ENCODE assay signal across 22 cellular contexts in the genomic region with DNA sequence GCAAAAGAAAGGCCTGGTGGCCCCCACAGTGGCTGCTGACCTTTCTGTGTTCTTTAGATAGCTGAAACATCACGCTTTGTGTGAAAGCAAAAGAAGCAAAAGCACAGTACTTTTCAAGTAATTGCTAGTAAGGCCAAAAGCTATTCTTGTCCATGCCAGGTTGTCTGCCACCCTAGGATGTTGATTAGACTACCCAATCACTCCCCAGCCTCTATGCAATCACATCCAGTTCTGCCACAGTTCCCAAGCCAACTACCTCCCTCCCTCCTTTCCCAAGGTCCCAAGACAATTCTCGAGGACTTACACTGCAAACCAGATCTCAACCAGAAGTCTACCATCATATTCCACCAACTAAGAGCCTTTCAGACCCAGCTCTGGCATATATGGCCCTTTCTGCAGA. TPM values are rescaled to one million over a fixed set of nuclear protein-coding genes. Genes with fewer than 3 reads are reported as not detected.
DNase-seq lines count a peak whose midpoint lies in the region; ATAC-seq and TF ChIP-seq lines count a peak whose summit lies in the region.
"Had no signal": no experiment of that assay in that cellular context is flagged by ENCODE, and none has a peak within 500 bp of the region (broad histone marks: within the 10 kb centered on the region; RNA-seq: fewer than 3 reads in every experiment).

No MANE protein-coding gene starts in this region.

- H3K27ac Mint-ChIP-seq in MCF 10A (ENCODE audit: low read depth, unreplicated experiment): peak overlapping the region; percentile 74
- peak overlapping the region; percentile 8 for H3K27ac Mint-ChIP-seq in endodermal cell
- H3K27ac Mint-ChIP-seq in CD8-positive, alpha-beta T cell: no peak overlapping the region

- H3K27me3 ChIP-seq in mammary epithelial cell (ENCODE audit: insufficient read depth, low read length): no peaks in the 10 kb centered on the region
- H3K27me3 ChIP-seq in endodermal cell (ENCODE audit: control insufficient read depth, insufficient read depth, low read length, poor library complexity, severe bottlenecking): no peaks in the 10 kb centered on the region
- H3K27me3 ChIP-seq in skeletal muscle tissue (ENCODE audit: control insufficient read depth in 3 of 3, insufficient read depth in 3 of 3, low read length in 3 of 3): no peaks in the 10 kb centered on the region
- no peaks in the 10 kb centered on the region for H3K27me3 ChIP-seq in CD8-positive, alpha-beta T cell (ENCODE audit: insufficient read depth, low read length)
- H3K27me3 ChIP-seq: BE2C had no signal

- H3K27me3 Mint-ChIP-seq in MCF 10A (ENCODE audit: insufficient read depth, unreplicated experiment) (no peaks in the 10 kb centered on the region), endodermal cell (ENCODE audit: insufficient read depth) (no peaks in the 10 kb centered on the region)
- no peaks in the 10 kb centered on the region for H3K27me3 Mint-ChIP-seq in CD8-positive, alpha-beta T cell (ENCODE audit: low read depth)

- TF ChIP-seq CTCF in MCF 10A (IDR thresholded peaks at IDR 0.05; ENCODE audit: unreplicated experiment) (no peak), mammary epithelial cell (conservative IDR thresholded peaks at IDR 0.05 in 1 of 2, IDR thresholded peaks at IDR 0.05 in 1 of 2; ENCODE audit: extremely low read depth in 1 of 2, insufficient read depth in 1 of 2, low read depth in 1 of 2, low read length in 2 of 2) (no peak), endodermal cell (conservative IDR thresholded peaks at IDR 0.05) (no peak)
- TF ChIP-seq CTCF in CD8-positive, alpha-beta T cell (IDR thresholded peaks at IDR 0.05): no peak

- H3K9me3 Mint-ChIP-seq in MCF 10A (ENCODE audit: unreplicated experiment) (no peaks in the 10 kb centered on the region), endodermal cell (no peaks in the 10 kb centered on the region)
- no peaks in the 10 kb centered on the region for H3K9me3 Mint-ChIP-seq in CD8-positive, alpha-beta T cell
- H3K9me3 Mint-ChIP-seq: CD14-positive monocyte had no signal

- POLR2A ChIA-PET in MCF 10A (lab: Yijun Ruan, JAX): interaction anchor here (0.6 to 1.2 kb wide), 9 partner anchors 8 to 1821 kb away, joined by 3 to 5 read pairs (median 4); no protein-coding TSS in a partner anchor
- POLR2A ChIA-PET in CD8-positive, alpha-beta T cell (lab: Charles Lee): interaction anchor here (1.4 kb wide), 1 partner anchor 49 kb away, joined by 3 read pairs; no protein-coding TSS in a partner anchor

- BruUV-seq in MCF 10A (replicated peaks; lab: Mats Ljungman, UMichigan) (no TSS peak), mammary epithelial cell (replicated peaks; lab: Mats Ljungman, UMichigan) (no TSS peak)

- intact Hi-C loops in MCF 10A (cut with micrococcal nuclease) (loop anchor here (5.0 kb wide), 2 partner anchors 47 to 158 kb away; partner anchors contain the start of genes RDX and ZC3H12C), mammary epithelial cell (cut with micrococcal nuclease) (loop anchor here (5.0 kb wide), 1 partner anchor 47 kb away; the partner anchor contains the start of gene RDX), left ventricle myocardium superior (cut with micrococcal nuclease) (no loop called here)
- intact Hi-C loops in CD8-positive, alpha-beta T cell (cut with DNase I, micrococcal nuclease): loop anchor here in 1 of 2 experiments (5.0 kb wide), 1 partner anchor 182 kb away; no protein-coding TSS in a partner anchor

- no peak overlapping the region for H3K4me3 Mint-ChIP-seq in MCF 10A (ENCODE audit: unreplicated experiment)
- no peak overlapping the region for H3K4me3 Mint-ChIP-seq in endodermal cell
- H3K4me3 Mint-ChIP-seq in CD8-positive, alpha-beta T cell: no peak overlapping the region
- H3K4me3 Mint-ChIP-seq: CD14-positive monocyte had no signal

- peaks cover 29% of the 10 kb centered on the region for H3K36me3 ChIP-seq in mammary epithelial cell (ENCODE audit: insufficient read depth, low read length)
- peaks cover 96% of the 10 kb centered on the region for H3K36me3 ChIP-seq in endodermal cell (ENCODE audit: control insufficient read depth, insufficient read depth, low read length)
- peaks cover 0 to 26% (median 20%) of the 10 kb centered on the region in 3 donors for H3K36me3 ChIP-seq in skeletal muscle tissue (ENCODE audit: control insufficient read depth in 3 of 3, insufficient read depth in 3 of 3, low read length in 3 of 3)
- no peaks in the 10 kb centered on the region for H3K36me3 ChIP-seq in CD8-positive, alpha-beta T cell (ENCODE audit: insufficient read depth, low read length)

- CTCF ChIA-PET in MCF 10A (lab: Yijun Ruan, JAX): interaction anchor here (0.6 to 3.6 kb wide), 21 partner anchors 11 to 391 kb away, joined by 3 to 42 read pairs (median 4); no protein-coding TSS in a partner anchor
- CTCF ChIA-PET in mammary epithelial cell (lab: Charles Lee; ENCODE audit: low non-redundant PET): interaction anchor here (0.9 kb wide), 1 partner anchor 65 kb away, joined by 5 read pairs; no protein-coding TSS in a partner anchor
- CTCF ChIA-PET in CD8-positive, alpha-beta T cell (lab: Charles Lee): interaction anchor here (1.0 to 2.5 kb wide), 4 partner anchors 9 to 49 kb away, joined by 3 to 12 read pairs (median 4); no protein-coding TSS in a partner anchor

- H3K36me3 Mint-ChIP-seq in MCF 10A (ENCODE audit: insufficient read depth, unreplicated experiment): peaks cover 71% of the 10 kb centered on the region
- peaks cover 43% of the 10 kb centered on the region for H3K36me3 Mint-ChIP-seq in endodermal cell (ENCODE audit: low read depth)
- H3K36me3 Mint-ChIP-seq in CD8-positive, alpha-beta T cell: peaks cover 20% of the 10 kb centered on the region

- in situ Hi-C loops in mammary epithelial cell (cut with MboI; ENCODE audit: low sequenced_read_pairs in 2 of 2): no loop called here

- no peaks in the 10 kb centered on the region for H4K20me1 ChIP-seq in mammary epithelial cell (ENCODE audit: insufficient read depth, low read length)

- H3K9me3 ChIP-seq in mammary epithelial cell (replicated peaks; ENCODE audit: insufficient read depth, low read length) (no peaks in the 10 kb centered on the region), endodermal cell (ENCODE audit: control insufficient read depth, low read length) (no peaks in the 10 kb centered on the region), skeletal muscle tissue (ENCODE audit: control insufficient read depth in 3 of 3, low read length in 3 of 3) (no peaks in the 10 kb centered on the region)
- H3K9me3 ChIP-seq in CD8-positive, alpha-beta T cell (ENCODE audit: low read length): no peaks in the 10 kb centered on the region
- H3K9me3 ChIP-seq: BE2C had no signal

- peaks cover 3% of the 10 kb centered on the region for H3K79me2 ChIP-seq in mammary epithelial cell (ENCODE audit: insufficient read depth, low read length)

- dilution Hi-C loops in mammary epithelial cell (cut with HindIII; ENCODE audit: low sequenced_read_pairs): no loop called here

- H3K4me3 ChIP-seq in mammary epithelial cell (replicated peaks in 1 of 3; ENCODE audit: insufficient read depth in 1 of 3, low read depth in 2 of 3, low read length in 3 of 3) (no peak overlapping the region), endodermal cell (ENCODE audit: low read length) (no peak overlapping the region), skeletal muscle tissue (ENCODE audit: low read length in 3 of 3) (no peak overlapping the region)
- H3K4me3 ChIP-seq in CD8-positive, alpha-beta T cell (ENCODE audit: low read depth, low read length): no peak overlapping the region
- H3K4me3 ChIP-seq: PC-9 had no signal

- H3K4me1 Mint-ChIP-seq in MCF 10A (ENCODE audit: insufficient read depth, unreplicated experiment) (peaks cover 15% of the 10 kb centered on the region), endodermal cell (peaks cover 4% of the 10 kb centered on the region)
- no peaks in the 10 kb centered on the region for H3K4me1 Mint-ChIP-seq in CD8-positive, alpha-beta T cell (ENCODE audit: low read depth)
- H3K4me1 Mint-ChIP-seq: CD14-positive monocyte had no signal

- WGBS in mammary epithelial cell (ENCODE audit: low coverage, missing lambda C conversion rate): 94% methylated on average over 2 of the region's 2 CpGs
- WGBS in endodermal cell (ENCODE audit: insufficient coverage in 1 of 2, insufficient read length in 1 of 2), 2 experiments: 92 to 96% methylated on average over 2 of the region's 2 CpGs

- H3K4me1 ChIP-seq in mammary epithelial cell (ENCODE audit: insufficient read depth, low read length) (peaks cover 6% of the 10 kb centered on the region), endodermal cell (ENCODE audit: control insufficient read depth, insufficient read depth, low read length) (peaks cover 3% of the 10 kb centered on the region), skeletal muscle tissue (ENCODE audit: control insufficient read depth in 3 of 3, insufficient read depth in 3 of 3, low read length in 3 of 3) (peaks cover 11 to 15% (median 13%) of the 10 kb centered on the region in 3 donors)
- no peaks in the 10 kb centered on the region for H3K4me1 ChIP-seq in CD8-positive, alpha-beta T cell (ENCODE audit: insufficient read depth, low read length)
- H3K4me1 ChIP-seq: BE2C had no signal

- H3K27ac ChIP-seq in mammary epithelial cell (ENCODE audit: insufficient read depth, low read depth, low read length) (no peak overlapping the region), endodermal cell (ENCODE audit: low read depth, low read length) (no peak overlapping the region), skeletal muscle tissue (ENCODE audit: low read depth, low read length) (peak overlapping the region; percentile 43)
- H3K27ac ChIP-seq in CD8-positive, alpha-beta T cell (ENCODE audit: low read depth, low read length): no peak overlapping the region
- H3K27ac ChIP-seq: 22Rv1, PC-9 had no signal

- ATAC-seq in left ventricle myocardium superior: peak; percentile 77
- ATAC-seq in CD8-positive, alpha-beta T cell: no peak

- H3K4me2 ChIP-seq in mammary epithelial cell (ENCODE audit: insufficient read depth, low read depth, low read length): no peak overlapping the region
- H3K4me2 ChIP-seq: PC-9 had no signal

- no peak for DNase-seq in MCF 10A (ENCODE audit: unreplicated experiment)
- DNase-seq in mammary epithelial cell: no peak
- DNase-seq in endodermal cell: no peak
- no peak for DNase-seq in left ventricle myocardium superior
- DNase-seq in NCI-H345 (lab: John Stamatoyannopoulos, UW): no peak
- DNase-seq in middle frontal gyrus (ENCODE audit: extremely low spot score, low spot score): no peak
- no peak for DNase-seq in CD8-positive, alpha-beta T cell
- DNase-seq: ACHN, BE2C, Calu3, DMS153, DND-41, IMR-90, KG1, MM.1S, NCI-H2029, NCI-H526 treated with DMSO at 0.1 percent for 48 hours, PC-9, SHP77 had no signal

- no peak overlapping the region for H3K9ac ChIP-seq in mammary epithelial cell (ENCODE audit: insufficient read depth, low read length)
- no peak overlapping the region for H3K9ac ChIP-seq in endodermal cell (ENCODE audit: extremely low read depth, low read length, poor library complexity, severe bottlenecking)
- no peak overlapping the region for H3K9ac ChIP-seq in skeletal muscle tissue (ENCODE audit: low read depth in 1 of 3, low read length in 3 of 3)

- no peak overlapping the region for H2AFZ ChIP-seq in mammary epithelial cell (ENCODE audit: low read depth, low read length)
- H2AFZ ChIP-seq: PC-9 had no signal

RNA-seq across cellular contexts. Expression of gene RDX, which starts 46.2 kb away (rescaled TPM):
- total RNA-seq in MCF 10A (2022) (132 and 145 TPM in 2 replicates), mammary epithelial cell (100 to 1,000 TPM in 1 of 2 donors, 10 to 100 TPM in 1; 64.8 to 116 TPM), endodermal cell (100 to 1,000 TPM; 121 to 127 TPM), left ventricle myocardium superior (117 TPM), skeletal muscle tissue (56.4 TPM)
- polyA plus RNA-seq in mammary epithelial cell: 62.9 TPM
- polyA minus RNA-seq in mammary epithelial cell: 111 TPM
- polyA plus RNA-seq in endodermal cell (2013, experiment 1 of 2): 120 TPM
- polyA plus RNA-seq in endodermal cell (2013, experiment 2 of 2): 141 TPM
- total RNA-seq in CD8-positive, alpha-beta T cell: 1 to 10 TPM; 7.7 to 7.9 TPM
